Comparison of ENCODE assay signal across 1 cellular context in the genomic region with DNA sequence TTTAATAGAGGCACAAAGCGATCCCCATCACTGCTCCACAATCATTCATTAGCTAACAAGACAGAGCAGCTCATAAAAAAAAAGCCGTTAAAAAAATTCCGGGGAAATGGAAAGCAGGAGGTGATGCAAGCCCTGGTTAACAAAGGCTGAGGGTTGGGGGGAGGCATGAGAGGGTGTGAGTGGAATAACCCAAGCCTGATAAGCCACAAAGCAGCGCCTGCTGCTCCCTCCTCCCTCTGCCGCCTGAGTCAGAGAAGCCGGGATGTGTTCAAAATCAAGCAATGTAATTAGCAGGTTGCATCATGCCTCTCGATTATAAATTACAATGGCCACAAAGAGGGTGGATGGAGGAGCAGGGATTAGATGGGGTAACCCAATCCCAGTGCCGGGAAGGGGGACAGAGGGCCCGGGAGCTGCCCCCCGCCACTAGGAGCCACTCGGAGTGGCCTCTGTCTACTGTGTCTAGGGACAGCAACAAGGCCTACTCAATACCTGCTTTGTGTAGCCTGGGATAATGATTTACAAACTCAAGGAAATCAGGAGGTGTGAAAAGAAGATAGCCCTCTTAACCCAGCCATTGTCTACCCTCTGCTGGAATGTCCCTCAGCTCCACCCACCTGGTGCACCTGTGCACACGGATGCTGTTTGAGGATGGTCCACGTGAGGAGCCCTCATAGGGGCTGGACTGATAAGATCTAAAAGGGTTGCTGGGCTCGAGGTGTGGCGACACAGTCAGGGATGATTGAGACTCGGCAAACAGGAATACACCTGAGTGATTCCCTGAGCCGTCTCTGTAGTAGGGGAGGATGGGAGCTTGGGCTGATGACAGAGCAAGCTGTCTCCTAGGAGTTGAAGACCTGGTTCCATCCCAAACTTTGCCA.
TF ChIP-seq lines count a peak whose summit lies in the region.

No MANE protein-coding gene starts in this region.

TF ChIP-seq in HepG2, 621 proteins besides CTCF, POLR2A, EP300 and RAD21 (continued from another document and continues in another):
- TF ChIP-seq, protein P1, sequence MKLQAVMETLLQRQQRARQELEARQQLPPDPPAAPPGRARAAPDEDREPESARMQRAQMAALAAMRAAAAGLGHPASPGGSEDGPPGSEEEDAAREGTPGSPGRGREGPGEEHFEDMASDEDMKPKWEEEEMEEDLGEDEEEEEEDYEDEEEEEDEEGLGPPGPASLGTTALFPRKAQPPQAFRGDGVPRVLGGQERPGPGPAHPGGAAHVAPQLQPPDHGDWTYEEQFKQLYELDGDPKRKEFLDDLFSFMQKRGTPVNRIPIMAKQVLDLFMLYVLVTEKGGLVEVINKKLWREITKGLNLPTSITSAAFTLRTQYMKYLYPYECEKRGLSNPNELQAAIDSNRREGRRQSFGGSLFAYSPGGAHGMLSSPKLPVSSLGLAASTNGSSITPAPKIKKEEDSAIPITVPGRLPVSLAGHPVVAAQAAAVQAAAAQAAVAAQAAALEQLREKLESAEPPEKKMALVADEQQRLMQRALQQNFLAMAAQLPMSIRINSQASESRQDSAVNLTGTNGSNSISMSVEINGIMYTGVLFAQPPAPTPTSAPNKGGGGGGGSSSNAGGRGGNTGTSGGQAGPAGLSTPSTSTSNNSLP (IDR thresholded peaks at IDR 0.05; ENCODE audit: low read depth, low read length) = peak; percentile 71; the same call in 1 of the 2 replicates
- no peak for TF ChIP-seq ONECUT2 (CRISPR knock-in tag; IDR thresholded peaks at IDR 0.05)
- TF ChIP-seq IKZF4 (CRISPR knock-in tag; IDR thresholded peaks at IDR 0.05; ENCODE audit: borderline replicate concordance, low read depth, not compliant biosample characterization) = no peak
- TF ChIP-seq, protein P2, sequence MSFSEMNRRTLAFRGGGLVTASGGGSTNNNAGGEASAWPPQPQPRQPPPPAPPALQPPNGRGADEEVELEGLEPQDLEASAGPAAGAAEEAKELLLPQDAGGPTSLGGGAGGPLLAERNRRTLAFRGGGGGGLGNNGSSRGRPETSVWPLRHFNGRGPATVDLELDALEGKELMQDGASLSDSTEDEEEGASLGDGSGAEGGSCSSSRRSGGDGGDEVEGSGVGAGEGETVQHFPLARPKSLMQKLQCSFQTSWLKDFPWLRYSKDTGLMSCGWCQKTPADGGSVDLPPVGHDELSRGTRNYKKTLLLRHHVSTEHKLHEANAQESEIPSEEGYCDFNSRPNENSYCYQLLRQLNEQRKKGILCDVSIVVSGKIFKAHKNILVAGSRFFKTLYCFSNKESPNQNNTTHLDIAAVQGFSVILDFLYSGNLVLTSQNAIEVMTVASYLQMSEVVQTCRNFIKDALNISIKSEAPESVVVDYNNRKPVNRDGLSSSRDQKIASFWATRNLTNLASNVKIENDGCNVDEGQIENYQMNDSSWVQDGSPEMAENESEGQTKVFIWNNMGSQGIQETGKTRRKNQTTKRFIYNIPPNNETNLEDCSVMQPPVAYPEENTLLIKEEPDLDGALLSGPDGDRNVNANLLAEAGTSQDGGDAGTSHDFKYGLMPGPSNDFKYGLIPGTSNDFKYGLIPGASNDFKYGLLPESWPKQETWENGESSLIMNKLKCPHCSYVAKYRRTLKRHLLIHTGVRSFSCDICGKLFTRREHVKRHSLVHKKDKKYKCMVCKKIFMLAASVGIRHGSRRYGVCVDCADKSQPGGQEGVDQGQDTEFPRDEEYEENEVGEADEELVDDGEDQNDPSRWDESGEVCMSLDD (CRISPR knock-in tag; IDR thresholded peaks at IDR 0.05; ENCODE audit: borderline replicate concordance) = peak; percentile 84; the same call in 1 of the 2 replicates
- TF ChIP-seq, protein P3, sequence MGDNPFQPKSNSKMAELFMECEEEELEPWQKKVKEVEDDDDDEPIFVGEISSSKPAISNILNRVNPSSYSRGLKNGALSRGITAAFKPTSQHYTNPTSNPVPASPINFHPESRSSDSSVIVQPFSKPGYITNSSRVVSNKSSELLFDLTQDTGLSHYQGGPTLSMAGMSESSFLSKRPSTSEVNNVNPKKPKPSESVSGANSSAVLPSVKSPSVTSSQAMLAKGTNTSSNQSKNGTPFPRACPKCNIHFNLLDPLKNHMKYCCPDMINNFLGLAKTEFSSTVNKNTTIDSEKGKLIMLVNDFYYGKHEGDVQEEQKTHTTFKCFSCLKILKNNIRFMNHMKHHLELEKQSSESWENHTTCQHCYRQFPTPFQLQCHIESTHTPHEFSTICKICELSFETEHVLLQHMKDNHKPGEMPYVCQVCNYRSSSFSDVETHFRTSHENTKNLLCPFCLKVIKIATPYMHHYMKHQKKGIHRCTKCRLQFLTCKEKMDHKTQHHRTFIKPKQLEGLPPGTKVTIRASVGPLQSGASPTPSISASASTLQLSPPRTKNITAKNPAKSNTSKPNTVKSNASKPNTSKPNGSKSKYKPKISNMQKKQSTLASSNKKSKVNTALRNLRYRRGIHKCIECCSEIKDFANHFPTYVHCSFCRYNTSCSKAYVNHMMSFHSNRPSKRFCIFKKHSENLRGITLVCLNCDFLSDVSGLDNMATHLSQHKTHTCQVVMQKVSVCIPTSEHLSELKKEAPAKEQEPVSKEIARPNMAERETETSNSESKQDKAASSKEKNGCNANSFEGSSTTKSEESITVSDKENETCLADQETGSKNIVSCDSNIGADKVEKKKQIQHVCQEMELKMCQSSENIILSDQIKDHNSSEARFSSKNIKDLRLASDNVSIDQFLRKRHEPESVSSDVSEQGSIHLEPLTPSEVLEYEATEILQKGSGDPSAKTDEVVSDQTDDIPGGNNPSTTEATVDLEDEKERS (CRISPR knock-in tag; IDR thresholded peaks at IDR 0.05) = 0 out of 2 replicates have a peak, but pooled peaks have one; percentile 3
- TF ChIP-seq, protein P4, sequence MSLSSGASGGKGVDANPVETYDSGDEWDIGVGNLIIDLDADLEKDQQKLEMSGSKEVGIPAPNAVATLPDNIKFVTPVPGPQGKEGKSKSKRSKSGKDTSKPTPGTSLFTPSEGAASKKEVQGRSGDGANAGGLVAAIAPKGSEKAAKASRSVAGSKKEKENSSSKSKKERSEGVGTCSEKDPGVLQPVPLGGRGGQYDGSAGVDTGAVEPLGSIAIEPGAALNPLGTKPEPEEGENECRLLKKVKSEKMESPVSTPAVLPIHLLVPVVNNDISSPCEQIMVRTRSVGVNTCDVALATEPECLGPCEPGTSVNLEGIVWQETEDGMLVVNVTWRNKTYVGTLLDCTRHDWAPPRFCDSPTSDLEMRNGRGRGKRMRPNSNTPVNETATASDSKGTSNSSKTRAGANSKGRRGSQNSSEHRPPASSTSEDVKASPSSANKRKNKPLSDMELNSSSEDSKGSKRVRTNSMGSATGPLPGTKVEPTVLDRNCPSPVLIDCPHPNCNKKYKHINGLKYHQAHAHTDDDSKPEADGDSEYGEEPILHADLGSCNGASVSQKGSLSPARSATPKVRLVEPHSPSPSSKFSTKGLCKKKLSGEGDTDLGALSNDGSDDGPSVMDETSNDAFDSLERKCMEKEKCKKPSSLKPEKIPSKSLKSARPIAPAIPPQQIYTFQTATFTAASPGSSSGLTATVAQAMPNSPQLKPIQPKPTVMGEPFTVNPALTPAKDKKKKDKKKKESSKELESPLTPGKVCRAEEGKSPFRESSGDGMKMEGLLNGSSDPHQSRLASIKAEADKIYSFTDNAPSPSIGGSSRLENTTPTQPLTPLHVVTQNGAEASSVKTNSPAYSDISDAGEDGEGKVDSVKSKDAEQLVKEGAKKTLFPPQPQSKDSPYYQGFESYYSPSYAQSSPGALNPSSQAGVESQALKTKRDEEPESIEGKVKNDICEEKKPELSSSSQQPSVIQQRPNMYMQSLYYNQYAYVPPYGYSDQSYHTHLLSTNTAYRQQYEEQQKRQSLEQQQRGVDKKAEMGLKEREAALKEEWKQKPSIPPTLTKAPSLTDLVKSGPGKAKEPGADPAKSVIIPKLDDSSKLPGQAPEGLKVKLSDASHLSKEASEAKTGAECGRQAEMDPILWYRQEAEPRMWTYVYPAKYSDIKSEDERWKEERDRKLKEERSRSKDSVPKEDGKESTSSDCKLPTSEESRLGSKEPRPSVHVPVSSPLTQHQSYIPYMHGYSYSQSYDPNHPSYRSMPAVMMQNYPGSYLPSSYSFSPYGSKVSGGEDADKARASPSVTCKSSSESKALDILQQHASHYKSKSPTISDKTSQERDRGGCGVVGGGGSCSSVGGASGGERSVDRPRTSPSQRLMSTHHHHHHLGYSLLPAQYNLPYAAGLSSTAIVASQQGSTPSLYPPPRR (CRISPR knock-in tag; IDR thresholded peaks at IDR 0.05; ENCODE audit: borderline replicate concordance) = peak; percentile 88
- TF ChIP-seq ZNF207 (IDR thresholded peaks at IDR 0.05; ENCODE audit: borderline replicate concordance) = no peak
- peak; percentile 75; the same call in 1 of the 2 replicates for TF ChIP-seq CBFB (CRISPR knock-in tag; IDR thresholded peaks at IDR 0.05)
- peak; percentile 61; the same call in 1 of the 2 replicates for TF ChIP-seq NFKBIZ (CRISPR knock-in tag; IDR thresholded peaks at IDR 0.05)
- TF ChIP-seq, protein P5, sequence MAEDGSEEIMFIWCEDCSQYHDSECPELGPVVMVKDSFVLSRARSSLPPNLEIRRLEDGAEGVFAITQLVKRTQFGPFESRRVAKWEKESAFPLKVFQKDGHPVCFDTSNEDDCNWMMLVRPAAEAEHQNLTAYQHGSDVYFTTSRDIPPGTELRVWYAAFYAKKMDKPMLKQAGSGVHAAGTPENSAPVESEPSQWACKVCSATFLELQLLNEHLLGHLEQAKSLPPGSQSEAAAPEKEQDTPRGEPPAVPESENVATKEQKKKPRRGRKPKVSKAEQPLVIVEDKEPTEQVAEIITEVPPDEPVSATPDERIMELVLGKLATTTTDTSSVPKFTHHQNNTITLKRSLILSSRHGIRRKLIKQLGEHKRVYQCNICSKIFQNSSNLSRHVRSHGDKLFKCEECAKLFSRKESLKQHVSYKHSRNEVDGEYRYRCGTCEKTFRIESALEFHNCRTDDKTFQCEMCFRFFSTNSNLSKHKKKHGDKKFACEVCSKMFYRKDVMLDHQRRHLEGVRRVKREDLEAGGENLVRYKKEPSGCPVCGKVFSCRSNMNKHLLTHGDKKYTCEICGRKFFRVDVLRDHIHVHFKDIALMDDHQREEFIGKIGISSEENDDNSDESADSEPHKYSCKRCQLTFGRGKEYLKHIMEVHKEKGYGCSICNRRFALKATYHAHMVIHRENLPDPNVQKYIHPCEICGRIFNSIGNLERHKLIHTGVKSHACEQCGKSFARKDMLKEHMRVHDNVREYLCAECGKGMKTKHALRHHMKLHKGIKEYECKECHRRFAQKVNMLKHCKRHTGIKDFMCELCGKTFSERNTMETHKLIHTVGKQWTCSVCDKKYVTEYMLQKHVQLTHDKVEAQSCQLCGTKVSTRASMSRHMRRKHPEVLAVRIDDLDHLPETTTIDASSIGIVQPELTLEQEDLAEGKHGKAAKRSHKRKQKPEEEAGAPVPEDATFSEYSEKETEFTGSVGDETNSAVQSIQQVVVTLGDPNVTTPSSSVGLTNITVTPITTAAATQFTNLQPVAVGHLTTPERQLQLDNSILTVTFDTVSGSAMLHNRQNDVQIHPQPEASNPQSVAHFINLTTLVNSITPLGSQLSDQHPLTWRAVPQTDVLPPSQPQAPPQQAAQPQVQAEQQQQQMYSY (CRISPR knock-in tag; IDR thresholded peaks at IDR 0.05) = no peak
- TF ChIP-seq, protein P6, sequence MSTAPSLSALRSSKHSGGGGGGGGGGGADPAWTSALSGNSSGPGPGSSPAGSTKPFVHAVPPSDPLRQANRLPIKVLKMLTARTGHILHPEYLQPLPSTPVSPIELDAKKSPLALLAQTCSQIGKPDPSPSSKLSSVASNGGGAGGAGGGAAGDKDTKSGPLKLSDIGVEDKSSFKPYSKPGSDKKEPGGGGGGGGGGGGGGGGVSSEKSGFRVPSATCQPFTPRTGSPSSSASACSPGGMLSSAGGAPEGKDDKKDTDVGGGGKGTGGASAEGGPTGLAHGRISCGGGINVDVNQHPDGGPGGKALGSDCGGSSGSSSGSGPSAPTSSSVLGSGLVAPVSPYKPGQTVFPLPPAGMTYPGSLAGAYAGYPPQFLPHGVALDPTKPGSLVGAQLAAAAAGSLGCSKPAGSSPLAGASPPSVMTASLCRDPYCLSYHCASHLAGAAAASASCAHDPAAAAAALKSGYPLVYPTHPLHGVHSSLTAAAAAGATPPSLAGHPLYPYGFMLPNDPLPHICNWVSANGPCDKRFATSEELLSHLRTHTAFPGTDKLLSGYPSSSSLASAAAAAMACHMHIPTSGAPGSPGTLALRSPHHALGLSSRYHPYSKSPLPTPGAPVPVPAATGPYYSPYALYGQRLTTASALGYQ (CRISPR knock-in tag; IDR thresholded peaks at IDR 0.05) = peak; percentile 95
- TF ChIP-seq MAZ (IDR thresholded peaks at IDR 0.05; ENCODE audit: borderline replicate concordance, low read depth, low read length) = peak; percentile 94
- TF ChIP-seq MAZ (CRISPR knock-in tag; IDR thresholded peaks at IDR 0.05; ENCODE audit: low read depth) = peak; percentile 89
- TF ChIP-seq, protein P7, sequence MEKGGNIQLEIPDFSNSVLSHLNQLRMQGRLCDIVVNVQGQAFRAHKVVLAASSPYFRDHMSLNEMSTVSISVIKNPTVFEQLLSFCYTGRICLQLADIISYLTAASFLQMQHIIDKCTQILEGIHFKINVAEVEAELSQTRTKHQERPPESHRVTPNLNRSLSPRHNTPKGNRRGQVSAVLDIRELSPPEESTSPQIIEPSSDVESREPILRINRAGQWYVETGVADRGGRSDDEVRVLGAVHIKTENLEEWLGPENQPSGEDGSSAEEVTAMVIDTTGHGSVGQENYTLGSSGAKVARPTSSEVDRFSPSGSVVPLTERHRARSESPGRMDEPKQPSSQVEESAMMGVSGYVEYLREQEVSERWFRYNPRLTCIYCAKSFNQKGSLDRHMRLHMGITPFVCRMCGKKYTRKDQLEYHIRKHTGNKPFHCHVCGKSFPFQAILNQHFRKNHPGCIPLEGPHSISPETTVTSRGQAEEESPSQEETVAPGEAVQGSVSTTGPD (CRISPR knock-in tag; IDR thresholded peaks at IDR 0.05) = no peak; the same call in 1 of the 2 replicates
- no peak for TF ChIP-seq KLF13 (CRISPR knock-in tag; IDR thresholded peaks at IDR 0.05)
- no peak; the same call in 1 of the 2 replicates for TF ChIP-seq THYN1 (CRISPR knock-in tag; IDR thresholded peaks at IDR 0.05; ENCODE audit: borderline replicate concordance, low read depth)
- TF ChIP-seq ZNF121 (CRISPR knock-in tag; IDR thresholded peaks at IDR 0.05) = peak; percentile 70
- peak; percentile 90 for TF ChIP-seq FOSL2 (CRISPR knock-in tag; IDR thresholded peaks at IDR 0.05)
- TF ChIP-seq HDAC1 (CRISPR knock-in tag; IDR thresholded peaks at IDR 0.05) = peak; percentile 61; the same call in 1 of the 2 replicates
- peak; percentile 65; the same call in 1 of the 2 replicates for TF ChIP-seq ZNF317 (CRISPR knock-in tag; IDR thresholded peaks at IDR 0.05)
- peak; percentile 28; the same call in 1 of the 2 replicates for TF ChIP-seq MIER2 (CRISPR knock-in tag; IDR thresholded peaks at IDR 0.05)
- TF ChIP-seq PAF1 (CRISPR knock-in tag; IDR thresholded peaks at IDR 0.05) = no peak
- no peak for TF ChIP-seq RBAK (CRISPR knock-in tag; IDR thresholded peaks at IDR 0.05)
- peak; percentile 19; the same call in 1 of the 2 replicates for TF ChIP-seq ZNF792 (CRISPR knock-in tag; IDR thresholded peaks at IDR 0.05)
- no peak for TF ChIP-seq MAFF (IDR thresholded peaks at IDR 0.05; ENCODE audit: low read depth, low read length)
- peak; percentile 32 for TF ChIP-seq GABPB1 (CRISPR knock-in tag; IDR thresholded peaks at IDR 0.05)
